Comparison of ENCODE assay signal across 2 cellular contexts in the genomic region with DNA sequence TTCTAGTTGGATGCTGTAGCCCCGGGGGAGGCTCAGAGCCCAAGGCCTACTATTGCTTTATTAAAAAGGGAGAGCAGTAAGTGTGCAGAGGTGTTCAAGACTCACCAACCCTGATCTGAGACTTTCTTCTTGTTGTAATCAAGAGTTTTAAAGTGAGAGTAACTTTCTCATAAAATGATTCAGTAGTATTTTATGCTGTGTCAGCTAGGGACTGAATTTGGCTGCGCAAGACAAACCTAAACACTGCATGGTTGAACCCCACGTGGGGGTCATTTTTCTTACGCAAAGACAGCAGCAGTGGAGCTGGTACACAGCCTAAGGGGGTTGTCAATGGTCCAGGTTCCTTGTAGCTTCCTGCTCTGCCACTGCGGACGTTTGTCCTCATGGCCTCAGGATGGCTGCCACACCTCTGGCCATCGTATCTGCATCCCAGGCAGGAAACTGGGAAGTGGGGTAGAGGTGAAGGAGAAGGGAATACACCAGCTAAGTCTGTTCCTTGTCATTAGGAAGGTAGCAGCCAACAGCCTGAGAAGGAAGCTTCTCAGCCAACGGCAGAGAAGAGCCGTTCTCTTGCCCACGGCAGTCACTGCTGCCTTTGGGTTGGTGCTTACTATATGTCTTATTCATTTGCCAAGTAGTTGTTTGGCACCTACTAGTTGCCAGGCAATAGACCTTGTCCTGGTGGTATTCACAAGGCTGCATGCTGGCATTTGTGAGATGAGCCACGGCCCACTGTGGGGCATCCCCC.
TF ChIP-seq lines count a peak whose summit lies in the region.

No MANE protein-coding gene starts in this region.

TF ChIP-seq in IMR-90, 13 proteins besides CTCF, POLR2A, EP300 and RAD21:
- peak; percentile 37; the same call in 1 of the 2 replicates for TF ChIP-seq MAFK (IDR thresholded peaks at IDR 0.05; ENCODE audit: low read depth, low read length)
- no peak for TF ChIP-seq CEBPB (IDR thresholded peaks at IDR 0.05; ENCODE audit: low read depth, low read length)
- TF ChIP-seq SMC3 (IDR thresholded peaks at IDR 0.05; ENCODE audit: low read depth, low read length), result no peak
- no peak for TF ChIP-seq RCOR1 (IDR thresholded peaks at IDR 0.05; ENCODE audit: insufficient replicate concordance, low read length)

TF ChIP-seq in K562, 482 proteins besides CTCF, POLR2A, EP300 and RAD21:
- no peak for TF ChIP-seq ZNF766 (CRISPR knock-in tag; conservative IDR thresholded peaks at IDR 0.05)
- TF ChIP-seq RFX7 (CRISPR knock-in tag; IDR thresholded peaks at IDR 0.05), result no peak
- 0 out of 2 replicates have a peak, but pooled peaks have one; percentile 58 for TF ChIP-seq HDAC2 (IDR thresholded peaks at IDR 0.05)
- TF ChIP-seq RBM22 (IDR thresholded peaks at IDR 0.05; ENCODE audit: low read depth, low read length, poor library complexity, severe bottlenecking), result no peak
- no peak for TF ChIP-seq ZNF668 (CRISPR knock-in tag; IDR thresholded peaks at IDR 0.05)
- no peak for TF ChIP-seq BRF1 (IDR thresholded peaks at IDR 0.05; ENCODE audit: borderline replicate concordance, extremely low read depth, insufficient read length)
- TF ChIP-seq WHSC1 (IDR thresholded peaks at IDR 0.05; ENCODE audit: low read length), result no peak
- TF ChIP-seq PTBP1 (IDR thresholded peaks at IDR 0.05; ENCODE audit: low read depth, low read length), result peak; percentile 86; the same call in 1 of the 2 replicates
- peak; percentile 29; the same call in 1 of the 2 replicates for TF ChIP-seq MAFF (IDR thresholded peaks at IDR 0.05; ENCODE audit: low read length)
- TF ChIP-seq, protein P1, sequence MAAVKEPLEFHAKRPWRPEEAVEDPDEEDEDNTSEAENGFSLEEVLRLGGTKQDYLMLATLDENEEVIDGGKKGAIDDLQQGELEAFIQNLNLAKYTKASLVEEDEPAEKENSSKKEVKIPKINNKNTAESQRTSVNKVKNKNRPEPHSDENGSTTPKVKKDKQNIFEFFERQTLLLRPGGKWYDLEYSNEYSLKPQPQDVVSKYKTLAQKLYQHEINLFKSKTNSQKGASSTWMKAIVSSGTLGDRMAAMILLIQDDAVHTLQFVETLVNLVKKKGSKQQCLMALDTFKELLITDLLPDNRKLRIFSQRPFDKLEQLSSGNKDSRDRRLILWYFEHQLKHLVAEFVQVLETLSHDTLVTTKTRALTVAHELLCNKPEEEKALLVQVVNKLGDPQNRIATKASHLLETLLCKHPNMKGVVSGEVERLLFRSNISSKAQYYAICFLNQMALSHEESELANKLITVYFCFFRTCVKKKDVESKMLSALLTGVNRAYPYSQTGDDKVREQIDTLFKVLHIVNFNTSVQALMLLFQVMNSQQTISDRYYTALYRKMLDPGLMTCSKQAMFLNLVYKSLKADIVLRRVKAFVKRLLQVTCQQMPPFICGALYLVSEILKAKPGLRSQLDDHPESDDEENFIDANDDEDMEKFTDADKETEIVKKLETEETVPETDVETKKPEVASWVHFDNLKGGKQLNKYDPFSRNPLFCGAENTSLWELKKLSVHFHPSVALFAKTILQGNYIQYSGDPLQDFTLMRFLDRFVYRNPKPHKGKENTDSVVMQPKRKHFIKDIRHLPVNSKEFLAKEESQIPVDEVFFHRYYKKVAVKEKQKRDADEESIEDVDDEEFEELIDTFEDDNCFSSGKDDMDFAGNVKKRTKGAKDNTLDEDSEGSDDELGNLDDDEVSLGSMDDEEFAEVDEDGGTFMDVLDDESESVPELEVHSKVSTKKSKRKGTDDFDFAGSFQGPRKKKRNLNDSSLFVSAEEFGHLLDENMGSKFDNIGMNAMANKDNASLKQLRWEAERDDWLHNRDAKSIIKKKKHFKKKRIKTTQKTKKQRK (IDR thresholded peaks at IDR 0.05; ENCODE audit: borderline replicate concordance, low read depth, low read length), result 0 out of 2 replicates have a peak, but pooled peaks have one; percentile 38
- TF ChIP-seq FUS (optimal IDR thresholded peaks at IDR 0.05; ENCODE audit: low read depth, low read length), result no peak
- peak; percentile 91 for TF ChIP-seq BCOR (IDR thresholded peaks at IDR 0.05)
- peak; percentile 99 for TF ChIP-seq HLTF (IDR thresholded peaks at IDR 0.05)
- TF ChIP-seq C11orf30 (IDR thresholded peaks at IDR 0.05; ENCODE audit: low read depth), result peak; percentile 39; the same call in 1 of the 2 replicates
- TF ChIP-seq ZNF133 (CRISPR knock-in tag; IDR thresholded peaks at IDR 0.05), result no peak
- no peak for TF ChIP-seq NRF1 (conservative IDR thresholded peaks at IDR 0.05 in 1 of 2, IDR thresholded peaks at IDR 0.05 in 1 of 2)
- peak; percentile 73 for TF ChIP-seq ZNF316 (IDR thresholded peaks at IDR 0.05)
- peak; percentile 85; the same call in 1 of the 2 replicates for TF ChIP-seq SMARCA5 (IDR thresholded peaks at IDR 0.05)
- TF ChIP-seq KDM1A (IDR thresholded peaks at IDR 0.05), result peak in 1 of 2 experiments; percentile 38; a peak in 1 of 4 replicates
- no peak for TF ChIP-seq FIP1L1 (IDR thresholded peaks at IDR 0.05; ENCODE audit: low read depth, low read length, poor library complexity, severe bottlenecking)
- TF ChIP-seq MTA3 (IDR thresholded peaks at IDR 0.05; ENCODE audit: borderline replicate concordance), result no peak
- no peak for TF ChIP-seq HDAC8 (tag; IDR thresholded peaks at IDR 0.05)
- no peak for TF ChIP-seq TAF1 (IDR thresholded peaks at IDR 0.05; ENCODE audit: control insufficient read depth, extremely low read depth, insufficient read depth, low read length, severe bottlenecking)
- TF ChIP-seq SAFB (IDR thresholded peaks at IDR 0.05; ENCODE audit: borderline replicate concordance, low read depth, low read length), result no peak
- TF ChIP-seq RCOR1 (IDR thresholded peaks at IDR 0.05; ENCODE audit: borderline replicate concordance in 1 of 2, low read depth in 2 of 2, low read length in 2 of 2), result peak; percentile 42 to 71; a peak in 1 of 4 replicates
- TF ChIP-seq CBX3 (IDR thresholded peaks at IDR 0.05; ENCODE audit: borderline replicate concordance in 1 of 2, low read length in 2 of 2), result peak in 1 of 2 experiments; percentile 58; a peak in 1 of 3 replicates
- TF ChIP-seq ZNF146 (CRISPR knock-in tag; IDR thresholded peaks at IDR 0.05; ENCODE audit: unreplicated experiment), result no peak
- TF ChIP-seq, protein P2, sequence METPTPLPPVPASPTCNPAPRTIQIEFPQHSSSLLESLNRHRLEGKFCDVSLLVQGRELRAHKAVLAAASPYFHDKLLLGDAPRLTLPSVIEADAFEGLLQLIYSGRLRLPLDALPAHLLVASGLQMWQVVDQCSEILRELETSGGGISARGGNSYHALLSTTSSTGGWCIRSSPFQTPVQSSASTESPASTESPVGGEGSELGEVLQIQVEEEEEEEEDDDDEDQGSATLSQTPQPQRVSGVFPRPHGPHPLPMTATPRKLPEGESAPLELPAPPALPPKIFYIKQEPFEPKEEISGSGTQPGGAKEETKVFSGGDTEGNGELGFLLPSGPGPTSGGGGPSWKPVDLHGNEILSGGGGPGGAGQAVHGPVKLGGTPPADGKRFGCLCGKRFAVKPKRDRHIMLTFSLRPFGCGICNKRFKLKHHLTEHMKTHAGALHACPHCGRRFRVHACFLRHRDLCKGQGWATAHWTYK (CRISPR knock-in tag; IDR thresholded peaks at IDR 0.05), result no peak
- TF ChIP-seq, protein P3, sequence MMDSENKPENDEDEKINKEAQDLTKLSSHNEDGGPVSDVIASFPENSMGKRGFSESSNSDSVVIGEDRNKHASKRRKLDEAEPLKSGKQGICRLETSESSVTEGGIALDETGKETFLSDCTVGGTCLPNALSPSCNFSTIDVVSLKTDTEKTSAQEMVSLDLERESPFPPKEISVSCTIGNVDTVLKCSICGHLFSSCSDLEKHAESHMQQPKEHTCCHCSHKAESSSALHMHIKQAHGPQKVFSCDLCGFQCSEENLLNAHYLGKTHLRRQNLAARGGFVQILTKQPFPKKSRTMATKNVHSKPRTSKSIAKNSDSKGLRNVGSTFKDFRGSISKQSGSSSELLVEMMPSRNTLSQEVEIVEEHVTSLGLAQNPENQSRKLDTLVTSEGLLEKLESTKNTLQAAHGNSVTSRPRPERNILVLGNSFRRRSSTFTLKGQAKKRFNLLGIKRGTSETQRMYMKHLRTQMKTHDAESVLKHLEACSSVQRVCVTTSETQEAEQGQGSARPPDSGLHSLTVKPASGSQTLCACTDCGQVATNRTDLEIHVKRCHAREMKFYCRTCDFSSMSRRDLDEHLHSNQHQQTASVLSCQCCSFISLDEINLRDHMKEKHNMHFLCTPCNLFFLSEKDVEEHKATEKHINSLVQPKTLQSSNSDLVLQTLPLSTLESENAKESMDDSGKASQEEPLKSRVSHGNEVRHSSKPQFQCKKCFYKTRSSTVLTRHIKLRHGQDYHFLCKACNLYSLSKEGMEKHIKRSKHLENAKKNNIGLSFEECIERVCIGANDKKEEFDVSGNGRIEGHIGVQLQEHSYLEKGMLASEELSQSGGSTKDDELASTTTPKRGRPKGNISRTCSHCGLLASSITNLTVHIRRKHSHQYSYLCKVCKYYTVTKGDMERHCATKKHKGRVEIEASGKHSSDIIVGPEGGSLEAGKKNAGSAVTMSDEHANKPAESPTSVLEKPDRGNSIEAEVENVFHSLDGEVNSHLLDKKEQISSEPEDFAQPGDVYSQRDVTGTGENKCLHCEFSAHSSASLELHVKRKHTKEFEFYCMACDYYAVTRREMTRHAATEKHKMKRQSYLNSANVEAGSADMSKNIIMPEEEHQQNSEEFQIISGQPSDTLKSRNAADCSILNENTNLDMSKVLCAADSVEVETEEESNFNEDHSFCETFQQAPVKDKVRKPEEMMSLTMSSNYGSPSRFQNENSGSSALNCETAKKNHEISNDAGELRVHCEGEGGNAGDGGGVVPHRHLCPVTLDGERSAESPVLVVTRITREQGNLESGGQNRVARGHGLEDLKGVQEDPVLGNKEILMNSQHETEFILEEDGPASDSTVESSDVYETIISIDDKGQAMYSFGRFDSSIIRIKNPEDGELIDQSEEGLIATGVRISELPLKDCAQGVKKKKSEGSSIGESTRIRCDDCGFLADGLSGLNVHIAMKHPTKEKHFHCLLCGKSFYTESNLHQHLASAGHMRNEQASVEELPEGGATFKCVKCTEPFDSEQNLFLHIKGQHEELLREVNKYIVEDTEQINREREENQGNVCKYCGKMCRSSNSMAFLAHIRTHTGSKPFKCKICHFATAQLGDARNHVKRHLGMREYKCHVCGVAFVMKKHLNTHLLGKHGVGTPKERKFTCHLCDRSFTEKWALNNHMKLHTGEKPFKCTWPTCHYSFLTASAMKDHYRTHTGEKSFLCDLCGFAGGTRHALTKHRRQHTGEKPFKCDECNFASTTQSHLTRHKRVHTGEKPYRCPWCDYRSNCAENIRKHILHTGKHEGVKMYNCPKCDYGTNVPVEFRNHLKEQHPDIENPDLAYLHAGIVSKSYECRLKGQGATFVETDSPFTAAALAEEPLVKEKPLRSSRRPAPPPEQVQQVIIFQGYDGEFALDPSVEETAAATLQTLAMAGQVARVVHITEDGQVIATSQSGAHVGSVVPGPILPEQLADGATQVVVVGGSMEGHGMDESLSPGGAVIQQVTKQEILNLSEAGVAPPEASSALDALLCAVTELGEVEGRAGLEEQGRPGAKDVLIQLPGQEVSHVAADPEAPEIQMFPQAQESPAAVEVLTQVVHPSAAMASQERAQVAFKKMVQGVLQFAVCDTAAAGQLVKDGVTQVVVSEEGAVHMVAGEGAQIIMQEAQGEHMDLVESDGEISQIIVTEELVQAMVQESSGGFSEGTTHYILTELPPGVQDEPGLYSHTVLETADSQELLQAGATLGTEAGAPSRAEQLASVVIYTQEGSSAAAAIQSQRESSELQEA (IDR thresholded peaks at IDR 0.05; ENCODE audit: low read depth), result no peak
- TF ChIP-seq PHB2 (IDR thresholded peaks at IDR 0.05; ENCODE audit: low read depth), result no peak
- TF ChIP-seq MAFG (tag; conservative IDR thresholded peaks at IDR 0.05), result peak; percentile 28; the same call in 1 of the 2 replicates
- no peak for TF ChIP-seq DACH1 (IDR thresholded peaks at IDR 0.05; ENCODE audit: partially characterized antibody)
- TF ChIP-seq RBM25 (IDR thresholded peaks at IDR 0.05; ENCODE audit: low read depth, low read length, severe bottlenecking), result peak; percentile 94
- TF ChIP-seq PRMT5 (CRISPR knock-in tag; IDR thresholded peaks at IDR 0.05), result no peak
